ENCODE assay signal across 8 cellular contexts in genomic region chr2:231666171-231667095, GRCh38. TPM values are rescaled to one million over a fixed set of nuclear protein-coding genes. Genes with fewer than 3 reads are reported as not detected.
A peak's percentile ranks its signal among the peaks of the same experiment; 100 is the strongest.
DNase-seq lines count a peak whose midpoint lies in the region; ATAC-seq and TF ChIP-seq lines count a peak whose summit lies in the region.

No MANE protein-coding gene starts in this region.

- H3K4me3 ChIP-seq in Caco-2 (ENCODE audit: low read depth, low read length): peak overlapping the region; percentile 41
- H3K4me3 ChIP-seq in urinary bladder (ENCODE audit: low read depth, low read length): peak overlapping the region; percentile 34

- DNase-seq in Caco-2 (peak; percentile 90 to 94), SHP77 (lab: John Stamatoyannopoulos, UW) (peak; percentile 90 to 94), erythroblast (lab: John Stamatoyannopoulos, UW) (peak; percentile 93 to 96), middle frontal gyrus (ENCODE audit: extremely low spot score, low spot score) (peak; percentile 48)
- DNase-seq in activated CD4-positive, CD25-positive, alpha-beta regulatory T cell (lab: John Stamatoyannopoulos, UW): no peak

- peak overlapping the region; percentile 77 for H3K4me3 Mint-ChIP-seq in Caco-2 (ENCODE audit: unreplicated experiment)

- TF ChIP-seq CTCF in Caco-2 (IDR thresholded peaks at IDR 0.05; ENCODE audit: insufficient read depth in 1 of 2, low read depth in 1 of 2, low read length in 1 of 2, severe bottlenecking in 1 of 2, unreplicated experiment in 1 of 2): no peak

- intact Hi-C loops in Caco-2 (cut with micrococcal nuclease; ENCODE audit: unreplicated experiment): loop anchor here (1.0 kb wide), 1 partner anchor 9 kb away; no protein-coding TSS in a partner anchor

- H3K4me1 Mint-ChIP-seq in Caco-2 (ENCODE audit: low read depth, unreplicated experiment): peaks cover 7% of the 10 kb centered on the region

- no peaks in the 10 kb centered on the region for H3K9me3 Mint-ChIP-seq in Caco-2 (ENCODE audit: unreplicated experiment)

- H3K27me3 Mint-ChIP-seq in Caco-2 (ENCODE audit: insufficient read depth, unreplicated experiment): no peaks in the 10 kb centered on the region

- peak; percentile 96 for TF ChIP-seq POLR2A in erythroblast (IDR thresholded peaks at IDR 0.05; ENCODE audit: low read length)

- ATAC-seq in GM19351 (IDR thresholded peaks at IDR 0.05; ENCODE audit: unreplicated experiment): peak; percentile 46
- peak; percentile 34 for ATAC-seq in HG03457 (IDR thresholded peaks at IDR 0.05; ENCODE audit: unreplicated experiment)

- H3K4me1 ChIP-seq in Caco-2 (peaks cover 29% of the 10 kb centered on the region), urinary bladder (ENCODE audit: insufficient read depth) (no peaks in the 10 kb centered on the region)

- CTCF ChIA-PET in Caco-2 (lab: Charles Lee): interaction anchor here (0.7 to 3.0 kb wide), 7 partner anchors 9 to 53 kb away, joined by 3 to 18 read pairs (median 4); no protein-coding TSS in a partner anchor

- 2% methylated on average over 32 of the region's 32 CpGs for WGBS in urinary bladder

- no peaks in the 10 kb centered on the region for H3K9me3 ChIP-seq in Caco-2

- H3K36me3 ChIP-seq in Caco-2 (ENCODE audit: control insufficient read depth, insufficient read depth, low read length) (no peaks in the 10 kb centered on the region), urinary bladder (ENCODE audit: insufficient read depth) (no peaks in the 10 kb centered on the region)

- H3K27me3 ChIP-seq in Caco-2 (replicated peaks; ENCODE audit: control insufficient read depth, insufficient read depth, low read length): no peaks in the 10 kb centered on the region

- peaks cover 19% of the 10 kb centered on the region for H3K36me3 Mint-ChIP-seq in Caco-2 (ENCODE audit: insufficient read depth, unreplicated experiment)

- peak overlapping the region; percentile 96 for H3K27ac Mint-ChIP-seq in Caco-2 (ENCODE audit: unreplicated experiment)

- POLR2A ChIA-PET in Caco-2 (lab: Charles Lee): interaction anchor here (0.5 to 2.3 kb wide), 13 partner anchors 11 to 1065 kb away, joined by 3 to 28 read pairs (median 4); partner anchors contain the start of gene PTMA

- no TSS peak for BruUV-seq in Caco-2 (replicated peaks; lab: Mats Ljungman, UMichigan)

- peak overlapping the region; percentile 91 for H3K27ac ChIP-seq in urinary bladder (ENCODE audit: low read depth)

RNA-seq across cellular contexts. Expression of gene PTMA, which starts 41.9 kb away (rescaled TPM):
- total RNA-seq in Caco-2 (2022): 597 and 669 TPM in 2 replicates
- total RNA-seq in urinary bladder: 778 TPM
- 1,510 TPM for polyA plus RNA-seq in urinary bladder

Comparison
In these comparisons a context has a peak if more than half of its experiments do, and no peak if none do; other contexts are left out.
1. DNase-seq: peak in Caco-2 (2 of 2), SHP77 (2 of 2), erythroblast (2 of 2) and middle frontal gyrus (single experiment); none in activated CD4-positive, CD25-positive, alpha-beta regulatory T cell (0 of 4).